11 cellular contexts compared by ENCODE assay signal in the genomic region with DNA sequence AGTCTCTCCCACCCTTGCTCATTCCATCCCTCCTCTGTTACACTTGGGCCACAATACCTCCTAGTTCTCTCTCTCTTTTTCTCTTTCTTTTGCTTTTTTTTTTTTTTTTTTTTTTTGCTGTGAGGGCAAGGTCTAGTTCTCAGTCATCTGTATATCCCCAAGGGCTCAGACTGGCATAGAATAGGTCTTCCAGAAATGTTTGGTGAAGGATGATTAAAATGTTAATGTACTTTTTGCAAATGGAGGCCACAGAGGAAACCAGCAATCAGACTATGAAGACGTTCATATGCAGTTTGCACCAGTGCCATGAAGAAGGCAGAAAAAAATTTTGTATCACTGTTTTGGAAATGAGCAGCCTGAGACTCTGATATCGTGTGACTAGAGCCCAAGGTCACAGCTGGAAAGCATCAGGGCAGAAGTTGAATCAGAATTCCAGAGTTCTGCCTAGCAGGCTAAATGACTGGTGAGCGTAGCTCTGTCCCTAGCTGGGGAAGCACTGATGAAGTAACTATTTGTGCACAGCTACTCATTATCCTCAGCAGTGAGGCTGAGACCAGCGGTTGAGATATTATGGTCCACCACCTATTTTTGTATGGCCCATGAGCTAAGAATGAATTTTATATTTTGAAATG.
DNase-seq lines count a peak whose midpoint lies in the region; ATAC-seq, FAIRE-seq and TF ChIP-seq lines count a peak whose summit lies in the region.
"Had no signal": no experiment of that assay in that cellular context is flagged by ENCODE, and none has a peak within 500 bp of the region (broad histone marks: within the 10 kb centered on the region; RNA-seq: fewer than 3 reads in every experiment).

No MANE protein-coding gene starts in this region.

- no peak for TF ChIP-seq POLR2A in esophagus squamous epithelium (IDR thresholded peaks at IDR 0.05)

- no peak overlapping the region for H3K9ac ChIP-seq in mammary epithelial cell (ENCODE audit: insufficient read depth, low read length)

- no peak for ATAC-seq in GM19324 (IDR thresholded peaks at IDR 0.05; ENCODE audit: low FRiP score, unreplicated experiment)

- no peak overlapping the region for H3K27ac ChIP-seq in mammary epithelial cell (ENCODE audit: insufficient read depth, low read depth, low read length)
- H3K27ac ChIP-seq in esophagus squamous epithelium: peak overlapping the region in 3 of 4 donors; percentile 24 to 60 (median 48)

- H3K27me3 ChIP-seq in mammary epithelial cell (ENCODE audit: insufficient read depth, low read length): no peaks in the 10 kb centered on the region
- no peaks in the 10 kb centered on the region for H3K27me3 ChIP-seq in esophagus squamous epithelium
- no peaks in the 10 kb centered on the region for H3K27me3 ChIP-seq in HAP-1 (ENCODE audit: low read depth)

- dilution Hi-C loops in mammary epithelial cell (cut with HindIII; ENCODE audit: low sequenced_read_pairs): no loop called here

- H3K36me3 ChIP-seq in mammary epithelial cell (ENCODE audit: insufficient read depth, low read length): no peaks in the 10 kb centered on the region
- H3K36me3 ChIP-seq in esophagus squamous epithelium: peaks cover 0 to 57% (median 0%) of the 10 kb centered on the region in 3 donors
- H3K36me3 ChIP-seq in HAP-1 (replicated peaks): no peaks in the 10 kb centered on the region

- H3K9me3 ChIP-seq in mammary epithelial cell (replicated peaks; ENCODE audit: insufficient read depth, low read length) (no peaks in the 10 kb centered on the region), esophagus squamous epithelium (no peaks in the 10 kb centered on the region), HAP-1 (no peaks in the 10 kb centered on the region)

- H3K4me1 ChIP-seq in mammary epithelial cell (ENCODE audit: insufficient read depth, low read length): no peaks in the 10 kb centered on the region
- H3K4me1 ChIP-seq in esophagus squamous epithelium: peaks cover 0 to 36% (median 20%) of the 10 kb centered on the region in 3 donors
- H3K4me1 ChIP-seq in HAP-1: no peaks in the 10 kb centered on the region

- in situ Hi-C loops in mammary epithelial cell (cut with MboI; ENCODE audit: low sequenced_read_pairs in 2 of 2): no loop called here
- in situ Hi-C loops in HAP-1 (cut with MboI; ENCODE audit: low sequenced_read_pairs): no loop called here

- no peak overlapping the region for H3K4me2 ChIP-seq in mammary epithelial cell (ENCODE audit: insufficient read depth, low read depth, low read length)

- TF ChIP-seq CTCF in MCF 10A (IDR thresholded peaks at IDR 0.05; ENCODE audit: unreplicated experiment) (no peak), mammary epithelial cell (conservative IDR thresholded peaks at IDR 0.05 in 1 of 2, IDR thresholded peaks at IDR 0.05 in 1 of 2; ENCODE audit: extremely low read depth in 1 of 2, insufficient read depth in 1 of 2, low read depth in 1 of 2, low read length in 2 of 2) (no peak), esophagus squamous epithelium (IDR thresholded peaks at IDR 0.05) (no peak)

- CTCF ChIA-PET in MCF 10A (lab: Yijun Ruan, JAX): interaction anchor here (0.5 to 1.7 kb wide), 8 partner anchors 33 to 844 kb away, joined by 3 to 9 read pairs (median 4); no protein-coding TSS in a partner anchor
- CTCF ChIA-PET in mammary epithelial cell (lab: Charles Lee; ENCODE audit: low non-redundant PET): no interaction called here

- no peak for FAIRE-seq in HTR-8/SVneo (lab: Jason Lieb, UNC)

- intact Hi-C loops in MCF 10A (cut with micrococcal nuclease) (no loop called here), mammary epithelial cell (cut with micrococcal nuclease) (no loop called here), esophagus squamous epithelium (cut with DNase I) (no loop called here)

- no peak overlapping the region for H3K4me3 ChIP-seq in mammary epithelial cell (replicated peaks in 1 of 3; ENCODE audit: insufficient read depth in 1 of 3, low read depth in 2 of 3, low read length in 3 of 3)
- H3K4me3 ChIP-seq in esophagus squamous epithelium: no peak overlapping the region
- H3K4me3 ChIP-seq in HAP-1: no peak overlapping the region

- no peaks in the 10 kb centered on the region for H3K79me2 ChIP-seq in mammary epithelial cell (ENCODE audit: insufficient read depth, low read length)

- H3K4me3 Mint-ChIP-seq in MCF 10A (ENCODE audit: unreplicated experiment): no peak overlapping the region

- whole genome bisulfite sequencing in mammary epithelial cell (ENCODE audit: low coverage, missing lambda C conversion rate): 79% methylated on average over 4 of the region's 4 CpGs
- WGBS in esophagus squamous epithelium, 2 donors: 64 to 78% methylated on average over 4 of the region's 4 CpGs

- no peak overlapping the region for H2AFZ ChIP-seq in mammary epithelial cell (ENCODE audit: low read depth, low read length)

- peaks cover 6% of the 10 kb centered on the region for H3K9me3 Mint-ChIP-seq in MCF 10A (ENCODE audit: unreplicated experiment)

- H3K36me3 Mint-ChIP-seq in MCF 10A (ENCODE audit: insufficient read depth, unreplicated experiment): peaks cover 47% of the 10 kb centered on the region

- BruUV-seq in MCF 10A (replicated peaks; lab: Mats Ljungman, UMichigan) (no TSS peak), mammary epithelial cell (replicated peaks; lab: Mats Ljungman, UMichigan) (no TSS peak)

- H3K4me1 Mint-ChIP-seq in MCF 10A (ENCODE audit: insufficient read depth, unreplicated experiment): peaks cover 23% of the 10 kb centered on the region

- no peak for DNase-seq in MCF 10A (ENCODE audit: unreplicated experiment)
- DNase-seq in mammary epithelial cell: no peak
- no peak for DNase-seq in esophagus squamous epithelium (lab: John Stamatoyannopoulos, UW)
- peak; percentile 29 for DNase-seq in mucosa of gallbladder (ENCODE audit: low spot score)
- DNase-seq in NCI-H526 treated with DMSO at 0.1 percent for 48 hours (lab: John Stamatoyannopoulos, UW): no peak
- no peak for DNase-seq in HAP-1 (ENCODE audit: low spot score in 2 of 2)
- DNase-seq in HTR-8/SVneo (ENCODE audit: insufficient read length, low spot score): no peak
- DNase-seq: activated CD8-positive, alpha-beta memory T cell treated with anti-CD3 and anti-CD28 coated beads for 24 hours; AML-193; NCI-H446 treated with DMSO at 0.1 percent for 48 hours had no signal

- H3K27me3 Mint-ChIP-seq in MCF 10A (ENCODE audit: insufficient read depth, unreplicated experiment): no peaks in the 10 kb centered on the region

- no peaks in the 10 kb centered on the region for H4K20me1 ChIP-seq in mammary epithelial cell (ENCODE audit: insufficient read depth, low read length)

- POLR2A ChIA-PET in MCF 10A (lab: Yijun Ruan, JAX): interaction anchor here (0.6 to 1.5 kb wide), 4 partner anchors 10 to 189 kb away, joined by 3 to 6 read pairs (median 4); no protein-coding TSS in a partner anchor

- H3K27ac Mint-ChIP-seq in MCF 10A (ENCODE audit: low read depth, unreplicated experiment): peak overlapping the region; percentile 90
